8 cellular contexts compared by ENCODE assay signal in genomic region chr3:188916934-188917391, GRCh38.
DNase-seq lines count a peak whose midpoint lies in the region; ATAC-seq lines count a peak whose summit lies in the region.

No MANE protein-coding gene starts in this region.

- H3K9me3 Mint-ChIP-seq in activated naive CD4-positive, alpha-beta T cell treated with anti-CD3 and anti-CD28 coated beads, Interleukin-2, amount 10 ng/mL, durations not matched to agents 7 days and 5 days, result peaks cover 11% of the 10 kb centered on the region
- peaks cover 15% of the 10 kb centered on the region for H3K9me3 Mint-ChIP-seq in activated T-helper 2 cell treated with anti-CD3 and anti-CD28 coated beads, Interferon-gamma antibody, Interleukin-2, Interleukin-4, amounts not matched to agents 10 μg/mL and 5 μg/mL and 100 μg/mL, durations not matched to agents 14 hours and 24 hours and 36 hours

- intact Hi-C loops in activated T-helper 2 cell treated with anti-CD3 and anti-CD28 coated beads, Interferon-gamma antibody, Interleukin-2, Interleukin-4, amounts not matched to agents 10 μg/mL and 5 μg/mL and 100 μg/mL, durations not matched to agents 14 hours and 24 hours and 36 hours (cut with micrococcal nuclease), result loop anchor here (1.0 to 10.0 kb wide), 15 partner anchors 129 to 1115 kb away; partner anchors contain the start of gene LPP
- intact Hi-C loops in sciatic nerve (cut with DNase I), result no loop called here

- H3K4me3 Mint-ChIP-seq in activated naive CD4-positive, alpha-beta T cell treated with anti-CD3 and anti-CD28 coated beads, Interleukin-2, amount 10 ng/mL, durations not matched to agents 7 days and 5 days, result no peak overlapping the region
- peak overlapping the region; percentile 37 for H3K4me3 Mint-ChIP-seq in activated T-helper 2 cell treated with anti-CD3 and anti-CD28 coated beads, Interferon-gamma antibody, Interleukin-2, Interleukin-4, amounts not matched to agents 10 μg/mL and 5 μg/mL and 100 μg/mL, durations not matched to agents 14 hours and 24 hours and 36 hours (ENCODE audit: low read depth)

- peak overlapping the region; percentile 84 for H3K27ac Mint-ChIP-seq in activated naive CD4-positive, alpha-beta T cell treated with anti-CD3 and anti-CD28 coated beads, Interleukin-2, amount 10 ng/mL, durations not matched to agents 7 days and 5 days
- peak overlapping the region; percentile 78 for H3K27ac Mint-ChIP-seq in activated T-helper 2 cell treated with anti-CD3 and anti-CD28 coated beads, Interferon-gamma antibody, Interleukin-2, Interleukin-4, amounts not matched to agents 10 μg/mL and 5 μg/mL and 100 μg/mL, durations not matched to agents 14 hours and 24 hours and 36 hours

- no peaks in the 10 kb centered on the region for H3K27me3 Mint-ChIP-seq in activated naive CD4-positive, alpha-beta T cell treated with anti-CD3 and anti-CD28 coated beads, Interleukin-2, amount 10 ng/mL, durations not matched to agents 7 days and 5 days
- H3K27me3 Mint-ChIP-seq in activated T-helper 2 cell treated with anti-CD3 and anti-CD28 coated beads, Interferon-gamma antibody, Interleukin-2, Interleukin-4, amounts not matched to agents 10 μg/mL and 5 μg/mL and 100 μg/mL, durations not matched to agents 14 hours and 24 hours and 36 hours (ENCODE audit: low read depth), result peaks cover 7% of the 10 kb centered on the region

- CTCF ChIA-PET in activated naive CD4-positive, alpha-beta T cell treated with anti-CD3 and anti-CD28 coated beads, Interleukin-2, amount 10 ng/mL, durations not matched to agents 7 days and 5 days (lab: Charles Lee), result interaction anchor here (3.2 to 3.7 kb wide), 2 partner anchors 37 to 1177 kb away, joined by 22 to 31 read pairs; no protein-coding TSS in a partner anchor

- DNase-seq in activated naive CD4-positive, alpha-beta T cell treated with anti-CD3 and anti-CD28 coated beads, Interleukin-2, amount 10 ng/mL, durations not matched to agents 7 days and 5 days, result peak; percentile 41
- no peak for DNase-seq in activated naive CD4-positive, alpha-beta T cell treated with Interleukin-2 at 50 U/mL for 16 hours
- DNase-seq in activated T-helper 2 cell treated with anti-CD3 and anti-CD28 coated beads, Interferon-gamma antibody, Interleukin-2, Interleukin-4, amounts not matched to agents 10 μg/mL and 5 μg/mL and 100 μg/mL, durations not matched to agents 14 hours and 24 hours and 36 hours (ENCODE audit: low spot score), result peak; percentile 28
- DNase-seq in sciatic nerve (ENCODE audit: low spot score) (no peak), HuH-7 (ENCODE audit: low spot score) (no peak)

- H3K36me3 Mint-ChIP-seq in activated naive CD4-positive, alpha-beta T cell treated with anti-CD3 and anti-CD28 coated beads, Interleukin-2, amount 10 ng/mL, durations not matched to agents 7 days and 5 days, result peaks cover 6% of the 10 kb centered on the region
- peaks cover 13% of the 10 kb centered on the region for H3K36me3 Mint-ChIP-seq in activated T-helper 2 cell treated with anti-CD3 and anti-CD28 coated beads, Interferon-gamma antibody, Interleukin-2, Interleukin-4, amounts not matched to agents 10 μg/mL and 5 μg/mL and 100 μg/mL, durations not matched to agents 14 hours and 24 hours and 36 hours (ENCODE audit: low read depth)

- H3K4me1 Mint-ChIP-seq in activated naive CD4-positive, alpha-beta T cell treated with anti-CD3 and anti-CD28 coated beads, Interleukin-2, amount 10 ng/mL, durations not matched to agents 7 days and 5 days, result peaks cover 42% of the 10 kb centered on the region
- H3K4me1 Mint-ChIP-seq in activated T-helper 2 cell treated with anti-CD3 and anti-CD28 coated beads, Interferon-gamma antibody, Interleukin-2, Interleukin-4, amounts not matched to agents 10 μg/mL and 5 μg/mL and 100 μg/mL, durations not matched to agents 14 hours and 24 hours and 36 hours (ENCODE audit: low read depth), result peaks cover 42% of the 10 kb centered on the region

- ATAC-seq in HG03378 (IDR thresholded peaks at IDR 0.05; ENCODE audit: unreplicated experiment) (peak; percentile 64), sciatic nerve (peak; percentile 52), GM18511 (IDR thresholded peaks at IDR 0.05; ENCODE audit: unreplicated experiment) (no peak), HG02798 (IDR thresholded peaks at IDR 0.05; ENCODE audit: poor library complexity, unreplicated experiment) (no peak)

Comparison
In these comparisons a context has a peak if more than half of its experiments do, and no peak if none do; other contexts are left out.
1. DNase-seq: peak in activated naive CD4-positive, alpha-beta T cell treated with anti-CD3 and anti-CD28 coated beads, Interleukin-2, amount 10 ng/mL, durations not matched to agents 7 days and 5 days (single experiment) and activated T-helper 2 cell treated with anti-CD3 and anti-CD28 coated beads, Interferon-gamma antibody, Interleukin-2, Interleukin-4, amounts not matched to agents 10 μg/mL and 5 μg/mL and 100 μg/mL, durations not matched to agents 14 hours and 24 hours and 36 hours (single experiment); none in activated naive CD4-positive, alpha-beta T cell treated with Interleukin-2 at 50 U/mL for 16 hours (single experiment), sciatic nerve (single experiment) and HuH-7 (single experiment).
2. ATAC-seq: peak in HG03378 (single experiment) and sciatic nerve (single experiment); none in GM18511 (single experiment) and HG02798 (single experiment).